ENCODE assay signal across 23 cellular contexts in genomic region chr11:249062-249461, GRCh38. TPM values are rescaled to one million over a fixed set of nuclear protein-coding genes. Genes with fewer than 3 reads are reported as not detected.
DNase-seq lines count a peak whose midpoint lies in the region; ATAC-seq lines count a peak whose summit lies in the region.
"Had no signal": no experiment of that assay in that cellular context is flagged by ENCODE, and none has a peak within 500 bp of the region (broad histone marks: within the 10 kb centered on the region; RNA-seq: fewer than 3 reads in every experiment).

No MANE protein-coding gene starts in this region.

- H3K9ac ChIP-seq in trophoblast cell (ENCODE audit: low read length), result peak overlapping the region; percentile 42

- H3K9me3 Mint-ChIP-seq in T-helper 1 cell treated with Interleukin-12 subunit alpha and Interleukin-12 subunit beta and Interleukin-4 antibody, amounts not matched to agents 30 μg/mL and 1 μg/mL, for 36 hours, result no peaks in the 10 kb centered on the region
- H3K9me3 Mint-ChIP-seq in activated naive CD4-positive, alpha-beta T cell treated with anti-CD3 and anti-CD28 coated beads, Interleukin-2, amount 10 ng/mL, durations not matched to agents 7 days and 5 days, result no peaks in the 10 kb centered on the region
- no peaks in the 10 kb centered on the region for H3K9me3 Mint-ChIP-seq in activated naive CD8-positive, alpha-beta T cell treated with anti-CD3 and anti-CD28 coated beads, Interleukin-2, amount 50 U/mL, for 24 hours
- H3K9me3 Mint-ChIP-seq: CD8-positive, alpha-beta memory T cell; GM23338 had no signal

- no peak overlapping the region for H2AFZ ChIP-seq in trophoblast cell (ENCODE audit: insufficient read depth, low read length, poor library complexity)
- H2AFZ ChIP-seq: GM23338 had no signal

- H2BK5ac ChIP-seq in trophoblast cell (ENCODE audit: low read depth, low read length, poor library complexity), result no peak overlapping the region

- H3K4me1 Mint-ChIP-seq in T-helper 1 cell treated with Interleukin-12 subunit alpha and Interleukin-12 subunit beta and Interleukin-4 antibody, amounts not matched to agents 30 μg/mL and 1 μg/mL, for 36 hours (ENCODE audit: low read depth), result peaks cover 25% of the 10 kb centered on the region
- H3K4me1 Mint-ChIP-seq in activated naive CD4-positive, alpha-beta T cell treated with anti-CD3 and anti-CD28 coated beads, Interleukin-2, amount 10 ng/mL, durations not matched to agents 7 days and 5 days, result peaks cover 17% of the 10 kb centered on the region
- peaks cover 30% of the 10 kb centered on the region for H3K4me1 Mint-ChIP-seq in activated naive CD8-positive, alpha-beta T cell treated with anti-CD3 and anti-CD28 coated beads, Interleukin-2, amount 50 U/mL, for 24 hours
- H3K4me1 Mint-ChIP-seq: GM23338 had no signal

- no peak overlapping the region for H4K8ac ChIP-seq in trophoblast cell (ENCODE audit: low read depth, low read length)

- no peak overlapping the region for H2AK5ac ChIP-seq in trophoblast cell (ENCODE audit: low read length)

- no peaks in the 10 kb centered on the region for H3K79me2 ChIP-seq in trophoblast cell (ENCODE audit: control insufficient read depth, insufficient read depth, low read length, poor library complexity)

- CTCF ChIA-PET in activated naive CD4-positive, alpha-beta T cell treated with anti-CD3 and anti-CD28 coated beads, Interleukin-2, amount 10 ng/mL, durations not matched to agents 7 days and 5 days (lab: Charles Lee), result interaction anchor here (1.2 to 4.6 kb wide), 5 partner anchors 12 to 114 kb away, joined by 5 to 32 read pairs (median 24); partner anchors contain the start of genes PGGHG and PSMD13

- H3K4me1 ChIP-seq in trophoblast cell (ENCODE audit: control insufficient read depth in 1 of 2, insufficient read depth in 2 of 2, low read length in 2 of 2), result no peaks in the 10 kb centered on the region

- no peak overlapping the region for H3K4me3 Mint-ChIP-seq in T-helper 1 cell treated with Interleukin-12 subunit alpha and Interleukin-12 subunit beta and Interleukin-4 antibody, amounts not matched to agents 30 μg/mL and 1 μg/mL, for 36 hours
- H3K4me3 Mint-ChIP-seq in activated naive CD4-positive, alpha-beta T cell treated with anti-CD3 and anti-CD28 coated beads, Interleukin-2, amount 10 ng/mL, durations not matched to agents 7 days and 5 days, result no peak overlapping the region
- H3K4me3 Mint-ChIP-seq in activated naive CD8-positive, alpha-beta T cell treated with anti-CD3 and anti-CD28 coated beads, Interleukin-2, amount 50 U/mL, for 24 hours, result no peak overlapping the region
- H3K4me3 Mint-ChIP-seq: B cell; CD8-positive, alpha-beta memory T cell; GM23338 had no signal

- no peak overlapping the region for H3K4me2 ChIP-seq in trophoblast cell (ENCODE audit: low read length)
- H3K4me2 ChIP-seq: GM23338 had no signal

- no peak overlapping the region for H3K14ac ChIP-seq in trophoblast cell (ENCODE audit: low read length)

- H3K27ac ChIP-seq in trophoblast cell (ENCODE audit: low read depth, low read length), result no peak overlapping the region
- H3K27ac ChIP-seq: 22Rv1 had no signal

- peak; percentile 62 for ATAC-seq in activated naive CD8-positive, alpha-beta T cell treated with anti-CD3 and anti-CD28 coated beads, Interleukin-2, amount 50 U/mL, for 24 hours
- ATAC-seq: GM23338, HCT116 had no signal

- no peak overlapping the region for H3K23ac ChIP-seq in trophoblast cell (ENCODE audit: low read length)

- no peaks in the 10 kb centered on the region for H3K79me1 ChIP-seq in trophoblast cell (ENCODE audit: low read length)

- peak overlapping the region; percentile 7 for H3K27ac Mint-ChIP-seq in T-helper 1 cell treated with Interleukin-12 subunit alpha and Interleukin-12 subunit beta and Interleukin-4 antibody, amounts not matched to agents 30 μg/mL and 1 μg/mL, for 36 hours
- peak overlapping the region; percentile 68 for H3K27ac Mint-ChIP-seq in activated naive CD4-positive, alpha-beta T cell treated with anti-CD3 and anti-CD28 coated beads, Interleukin-2, amount 10 ng/mL, durations not matched to agents 7 days and 5 days
- H3K27ac Mint-ChIP-seq in activated naive CD8-positive, alpha-beta T cell treated with anti-CD3 and anti-CD28 coated beads, Interleukin-2, amount 50 U/mL, for 24 hours, result peak overlapping the region; percentile 29
- H3K27ac Mint-ChIP-seq: B cell, GM23338 had no signal

- WGBS in trophoblast cell (ENCODE audit: extremely low coverage, insufficient coverage, insufficient read length), result no CpG with 5 or more reads among the region's 8 CpGs

- H2BK12ac ChIP-seq in trophoblast cell (ENCODE audit: low read length), result no peak overlapping the region

- H3K27me3 ChIP-seq in trophoblast cell (ENCODE audit: insufficient read depth, low read length), result no peaks in the 10 kb centered on the region

- DNase-seq in T-helper 1 cell (no peak), trophoblast cell (no peak), NCI-H2081 treated with DMSO at 0.1 percent for 48 hours (lab: John Stamatoyannopoulos, UW) (no peak), NCI-H345 treated with DMSO at 0.1 percent for 48 hours (lab: John Stamatoyannopoulos, UW; ENCODE audit: unreplicated experiment) (no peak)
- DNase-seq in activated naive CD4-positive, alpha-beta T cell treated with anti-CD3 and anti-CD28 coated beads, Interleukin-2, amount 10 ng/mL, durations not matched to agents 7 days and 5 days, result no peak
- no peak for DNase-seq in activated naive CD4-positive, alpha-beta T cell treated with anti-CD3 and anti-CD28 coated beads, Interleukin-2, amount 50 U/mL, for 16 hours
- no peak for DNase-seq in activated naive CD8-positive, alpha-beta T cell treated with anti-CD3 and anti-CD28 coated beads, Interleukin-2, amount 50 U/mL, for 24 hours
- DNase-seq: CD8-positive, alpha-beta memory T cell; DND-41; IMR-90; Kasumi-1; MM.1S; NCI-H1105; NCI-H1694 treated with DMSO at 0.1 percent for 48 hours; NCI-H446; NCI-H748 treated with DMSO at 0.1 percent for 48 hours; OCI-M1 had no signal

- H3K18ac ChIP-seq in trophoblast cell (ENCODE audit: low read length), result no peak overlapping the region

- no peaks in the 10 kb centered on the region for H3K27me3 Mint-ChIP-seq in T-helper 1 cell treated with Interleukin-12 subunit alpha and Interleukin-12 subunit beta and Interleukin-4 antibody, amounts not matched to agents 30 μg/mL and 1 μg/mL, for 36 hours (ENCODE audit: low read depth)
- H3K27me3 Mint-ChIP-seq in activated naive CD4-positive, alpha-beta T cell treated with anti-CD3 and anti-CD28 coated beads, Interleukin-2, amount 10 ng/mL, durations not matched to agents 7 days and 5 days, result no peaks in the 10 kb centered on the region
- no peaks in the 10 kb centered on the region for H3K27me3 Mint-ChIP-seq in activated naive CD8-positive, alpha-beta T cell treated with anti-CD3 and anti-CD28 coated beads, Interleukin-2, amount 50 U/mL, for 24 hours
- H3K27me3 Mint-ChIP-seq: B cell; CD8-positive, alpha-beta memory T cell had no signal

- peaks cover 2% of the 10 kb centered on the region for H3K9me3 ChIP-seq in trophoblast cell (ENCODE audit: insufficient read depth, low read depth, low read length)

- H4K12ac ChIP-seq in trophoblast cell (ENCODE audit: low read depth, low read length), result no peak overlapping the region

- peaks cover 53 to 72% of the 10 kb centered on the region in 2 experiments for H3K36me3 ChIP-seq in trophoblast cell (ENCODE audit: control insufficient read depth in 1 of 2, insufficient read depth in 2 of 2, low read length in 2 of 2)

- H3K4me3 ChIP-seq in trophoblast cell (ENCODE audit: low read depth, low read length), result no peak overlapping the region
- H3K4me3 ChIP-seq: GM23338 had no signal

- H3K36me3 Mint-ChIP-seq in T-helper 1 cell treated with Interleukin-12 subunit alpha and Interleukin-12 subunit beta and Interleukin-4 antibody, amounts not matched to agents 30 μg/mL and 1 μg/mL, for 36 hours (ENCODE audit: low read depth), result peaks cover 63% of the 10 kb centered on the region
- H3K36me3 Mint-ChIP-seq in activated naive CD4-positive, alpha-beta T cell treated with anti-CD3 and anti-CD28 coated beads, Interleukin-2, amount 10 ng/mL, durations not matched to agents 7 days and 5 days, result peaks cover 67% of the 10 kb centered on the region
- H3K36me3 Mint-ChIP-seq in activated naive CD8-positive, alpha-beta T cell treated with anti-CD3 and anti-CD28 coated beads, Interleukin-2, amount 50 U/mL, for 24 hours (ENCODE audit: low read depth), result peaks cover 75% of the 10 kb centered on the region

- no peak overlapping the region for H2BK120ac ChIP-seq in trophoblast cell (ENCODE audit: insufficient read depth, low read length, poor library complexity)

- no peak overlapping the region for H3K4ac ChIP-seq in trophoblast cell (ENCODE audit: low read depth, low read length)

- no peak overlapping the region for H4K91ac ChIP-seq in trophoblast cell (ENCODE audit: low read depth, low read length)

RNA-seq across cellular contexts. Expression of gene PSMD13, which starts 12.3 kb away (rescaled TPM):
- polyA plus RNA-seq in trophoblast cell (2013), result 94.6 and 95.0 TPM in 2 replicates

RNA-seq across cellular contexts. Expression of gene SIRT3, which starts 12.9 kb away (rescaled TPM):
- polyA plus RNA-seq in trophoblast cell (2013), result 10.8 and 11.5 TPM in 2 replicates

RNA-seq across cellular contexts. Expression of gene NLRP6, which starts 29.1 kb away (rescaled TPM):
- not detected in 2 replicates for polyA plus RNA-seq in trophoblast cell (2013)
- polyA plus RNA-seq: AG04450, IMR-90 had no signal

RNA-seq across cellular contexts. Expression of gene PGGHG, which starts 39.9 kb away (rescaled TPM):
- polyA plus RNA-seq in trophoblast cell (2013), result 35.5 and 36.9 TPM in 2 replicates

RNA-seq across cellular contexts. Expression of gene RIC8A, which starts 41.6 kb away (rescaled TPM):
- polyA plus RNA-seq in trophoblast cell (2013), result 90.3 and 95.7 TPM in 2 replicates

Comparison
In these comparisons a context has a peak if more than half of its experiments do, and no peak if none do; other contexts are left out.
1. H3K27ac Mint-ChIP-seq: peak in every context shown above with its lines; median percentile 68 in activated naive CD4-positive, alpha-beta T cell treated with anti-CD3 and anti-CD28 coated beads, Interleukin-2, amount 10 ng/mL, durations not matched to agents 7 days and 5 days; 29 in activated naive CD8-positive, alpha-beta T cell treated with anti-CD3 and anti-CD28 coated beads, Interleukin-2, amount 50 U/mL, for 24 hours; 7 in T-helper 1 cell treated with Interleukin-12 subunit alpha and Interleukin-12 subunit beta and Interleukin-4 antibody, amounts not matched to agents 30 μg/mL and 1 μg/mL, for 36 hours.